ENCODE assay signal across 30 cellular contexts in the genomic region with DNA sequence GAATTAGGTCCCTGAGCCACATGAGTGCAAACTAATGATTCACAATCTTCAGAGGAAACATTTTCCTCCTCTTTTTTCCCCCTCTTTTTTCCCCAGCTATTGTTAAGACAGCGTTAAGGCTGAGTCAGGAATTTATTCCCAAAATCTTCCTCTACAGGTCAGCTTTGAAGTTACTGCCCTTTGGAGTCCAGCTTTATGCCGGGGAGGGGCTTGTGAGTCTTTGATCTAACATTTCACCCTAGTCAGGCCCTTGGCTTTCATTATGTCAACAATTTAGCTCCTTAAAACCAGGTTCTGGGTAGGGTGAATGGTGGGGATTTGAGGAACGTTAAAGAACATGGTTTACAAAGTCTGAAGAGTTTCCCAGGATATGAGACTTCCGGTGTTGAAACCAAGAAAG.
"Had no signal": no experiment of that assay in that cellular context is flagged by ENCODE, and none has a peak within 500 bp of the region (broad histone marks: within the 10 kb centered on the region; RNA-seq: fewer than 3 reads in every experiment).

No MANE protein-coding gene starts in this region.

- H3K27me3 Mint-ChIP-seq: activated CD4-positive, alpha-beta T cell treated with anti-CD3 and anti-CD28 coated beads, Interleukin-2, amount 10 ng/mL, durations not matched to agents 7 days and 5 days; activated naive CD4-positive, alpha-beta T cell treated with anti-CD3 and anti-CD28 coated beads, Interleukin-2, amount 50 U/mL, for 24 hours; activated naive CD8-positive, alpha-beta T cell treated with anti-CD3 and anti-CD28 coated beads, Interleukin-2, amount 10 ng/mL, durations not matched to agents 7 days and 5 days; activated T-cell treated with anti-CD3 and anti-CD28 coated beads, Interleukin-2, amount 50 U/mL, for 24 hours had no signal

- H3K4me1 Mint-ChIP-seq: activated CD4-positive, alpha-beta T cell treated with anti-CD3 and anti-CD28 coated beads, Interleukin-2, amount 10 ng/mL, durations not matched to agents 7 days and 5 days; activated naive CD4-positive, alpha-beta T cell treated with anti-CD3 and anti-CD28 coated beads, Interleukin-2, amount 50 U/mL, for 24 hours; activated naive CD8-positive, alpha-beta T cell treated with anti-CD3 and anti-CD28 coated beads, Interleukin-2, amount 10 ng/mL, durations not matched to agents 7 days and 5 days had no signal

- H3K4me3 Mint-ChIP-seq: activated CD4-positive, alpha-beta T cell treated with anti-CD3 and anti-CD28 coated beads, Interleukin-2, amount 10 ng/mL, durations not matched to agents 7 days and 5 days; activated CD8-positive, alpha-beta T cell treated with anti-CD3 and anti-CD28 coated beads, Interleukin-2, amount 10 ng/mL, durations not matched to agents 7 days and 5 days; activated naive CD4-positive, alpha-beta T cell treated with anti-CD3 and anti-CD28 coated beads, Interleukin-2, amount 50 U/mL, for 24 hours; activated naive CD8-positive, alpha-beta T cell treated with anti-CD3 and anti-CD28 coated beads, Interleukin-2, amount 10 ng/mL, durations not matched to agents 7 days and 5 days; activated T-cell treated with anti-CD3 and anti-CD28 coated beads, Interleukin-2, amount 50 U/mL, for 24 hours had no signal

- DNase-seq: activated CD4-positive, alpha-beta T cell treated with anti-CD3 and anti-CD28 coated beads for 1 hour; activated CD4-positive, alpha-beta T cell treated with anti-CD3 and anti-CD28 coated beads, Interleukin-2, amount 10 ng/mL, durations not matched to agents 7 days and 5 days; activated CD4-positive, alpha-beta T cell treated with anti-CD3 and anti-CD28 coated beads, Interleukin-2, amount 50 U/mL, for 48 hours; activated CD4-positive, CD25-positive, alpha-beta regulatory T cell; activated CD8-positive, alpha-beta T cell treated with anti-CD3 and anti-CD28 coated beads, Interleukin-2, amount 10 ng/mL, durations not matched to agents 7 days and 5 days; activated gamma-delta T cell; activated naive CD4-positive, alpha-beta T cell treated with Interleukin-2 at 50 U/mL for 16 hours; activated naive CD8-positive, alpha-beta T cell treated with anti-CD3 and anti-CD28 coated beads, Interleukin-2, amount 10 ng/mL, durations not matched to agents 7 days and 5 days; activated T-cell treated with anti-CD3 and anti-CD28 coated beads, Interleukin-2, amount 50 U/mL, for 24 hours; amygdala; body of pancreas; caudate nucleus; cerebellar nuclear complex; NCI-H1105; NCI-H1417 treated with DMSO at 0.1 percent for 48 hours; NCI-H187 treated with DMSO at 0.1 percent for 48 hours; NCI-H2081; NCI-H2171 treated with DMSO at 0.1 percent for 48 hours; NCI-H2227 treated with DMSO at 0.1 percent for 48 hours; NCI-H446; NCI-H510A treated with DMSO at 0.1 percent for 48 hours; NCI-H526 treated with DMSO at 0.1 percent for 48 hours; NCI-H82; Right ventricle myocardium superior; T1000; WERI-Rb-1 had no signal

- H3K9me3 ChIP-seq: ascending aorta, body of pancreas had no signal

- H3K9me3 Mint-ChIP-seq: activated CD4-positive, alpha-beta T cell treated with anti-CD3 and anti-CD28 coated beads, Interleukin-2, amount 10 ng/mL, durations not matched to agents 7 days and 5 days; activated T-helper 2 cell treated with anti-CD3 and anti-CD28 coated beads, Interferon-gamma antibody, Interleukin-2, Interleukin-4, amounts not matched to agents 10 μg/mL and 5 μg/mL and 100 μg/mL, durations not matched to agents 14 hours and 24 hours and 36 hours had no signal

- ATAC-seq: activated CD8-positive, alpha-beta T cell treated with anti-CD3 and anti-CD28 coated beads, Interleukin-2, amount 10 ng/mL, durations not matched to agents 7 days and 5 days; body of pancreas had no signal

- H3K27ac ChIP-seq: ascending aorta, body of pancreas, WERI-Rb-1 had no signal

- H3K4me1 ChIP-seq: ascending aorta, body of pancreas had no signal

- FAIRE-seq: bronchial epithelial cell had no signal

- H3K36me3 Mint-ChIP-seq: activated naive CD4-positive, alpha-beta T cell treated with anti-CD3 and anti-CD28 coated beads, Interleukin-2, amount 50 U/mL, for 24 hours; activated naive CD8-positive, alpha-beta T cell treated with anti-CD3 and anti-CD28 coated beads, Interleukin-2, amount 10 ng/mL, durations not matched to agents 7 days and 5 days had no signal

- H3K4me3 ChIP-seq: ascending aorta, body of pancreas had no signal

- H3K36me3 ChIP-seq: ascending aorta, WERI-Rb-1 had no signal

- H3K27ac Mint-ChIP-seq: activated CD4-positive, alpha-beta T cell treated with anti-CD3 and anti-CD28 coated beads, Interleukin-2, amount 10 ng/mL, durations not matched to agents 7 days and 5 days; activated CD8-positive, alpha-beta T cell treated with anti-CD3 and anti-CD28 coated beads, Interleukin-2, amount 10 ng/mL, durations not matched to agents 7 days and 5 days; activated naive CD4-positive, alpha-beta T cell treated with anti-CD3 and anti-CD28 coated beads, Interleukin-2, amount 50 U/mL, for 24 hours; activated naive CD8-positive, alpha-beta T cell treated with anti-CD3 and anti-CD28 coated beads, Interleukin-2, amount 10 ng/mL, durations not matched to agents 7 days and 5 days; activated T-cell treated with anti-CD3 and anti-CD28 coated beads, Interleukin-2, amount 50 U/mL, for 24 hours; activated T-helper 2 cell treated with anti-CD3 and anti-CD28 coated beads, Interferon-gamma antibody, Interleukin-2, Interleukin-4, amounts not matched to agents 10 μg/mL and 5 μg/mL and 100 μg/mL, durations not matched to agents 14 hours and 24 hours and 36 hours had no signal

- H3K27me3 ChIP-seq: ascending aorta, body of pancreas had no signal
